Comparison of ENCODE assay signal across 31 cellular contexts in the genomic region with DNA sequence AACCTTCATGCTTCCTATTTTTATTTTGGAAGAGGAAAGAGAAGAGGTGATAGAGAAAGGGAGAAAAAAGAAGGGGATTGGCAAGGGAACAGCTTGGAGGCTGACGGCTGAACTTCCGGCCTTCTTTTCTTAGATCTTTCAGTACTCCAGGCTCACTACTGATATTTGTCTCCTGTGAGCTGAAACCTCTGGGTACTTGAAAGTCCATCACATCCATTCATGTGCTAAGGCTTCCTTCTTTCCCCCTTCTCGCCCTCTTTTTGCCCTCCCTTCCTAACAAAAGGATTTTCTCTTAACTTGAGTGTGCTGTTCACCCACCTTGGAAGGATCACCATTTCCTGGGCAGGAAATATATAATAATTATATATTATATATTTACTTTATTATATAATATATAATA.
"Had no signal": no experiment of that assay in that cellular context is flagged by ENCODE, and none has a peak within 500 bp of the region (broad histone marks: within the 10 kb centered on the region; RNA-seq: fewer than 3 reads in every experiment).

No MANE protein-coding gene starts in this region.

- H3K27me3 ChIP-seq: brain microvascular endothelial cell, cardiac muscle cell, MG63 had no signal

- H3K27ac ChIP-seq: brain microvascular endothelial cell, cardiac muscle cell, SK-N-MC had no signal

- H3K36me3 ChIP-seq: brain microvascular endothelial cell, cardiac muscle cell, MG63 had no signal

- H3K4me3 ChIP-seq: cardiac muscle cell, MG63, SK-N-MC had no signal

- ATAC-seq: activated naive CD4-positive, alpha-beta T cell treated with anti-CD3 and anti-CD28 coated beads, Interleukin-2, amount 50 U/mL, for 72 hours; activated naive CD8-positive, alpha-beta T cell treated with anti-CD3 and anti-CD28 coated beads, Interleukin-2, amount 50 U/mL, for 24 hours; activated T-cell treated with anti-CD3 and anti-CD28 coated beads, Interleukin-2, amount 50 U/mL, for 4 hours; Panc1; Right ventricle myocardium inferior; T-cell had no signal

- DNase-seq: activated CD4-positive, alpha-beta memory T cell treated with anti-CD3 and anti-CD28 coated beads for 36 hours; activated CD4-positive, alpha-beta T cell treated with anti-CD3 and anti-CD28 coated beads, Interleukin-2, amount 10 ng/mL, durations not matched to agents 7 days and 5 days; activated CD4-positive, CD25-positive, alpha-beta regulatory T cell; activated CD8-positive, alpha-beta memory T cell treated with anti-CD3 and anti-CD28 coated beads for 24 hours; activated effector memory CD4-positive, alpha-beta T cell treated with anti-CD3 and anti-CD28 coated beads, Interleukin-2, amount 50 U/mL, for 16 hours; activated naive CD4-positive, alpha-beta T cell treated with Interleukin-2 at 50 U/mL for 16 hours; activated naive CD8-positive, alpha-beta T cell treated with anti-CD3 and anti-CD28 coated beads, Interleukin-2, amount 50 U/mL, for 24 hours; activated T-cell treated with anti-CD3 and anti-CD28 coated beads, Interleukin-2, amount 50 U/mL, for 4 hours; amygdala; brain microvascular endothelial cell; MG63; MV-4-11; NCI-H1092 treated with DMSO at 0.1 percent for 48 hours; NCI-H1417 treated with DMSO at 0.1 percent for 48 hours; NCI-H1694; NCI-H2029; NCI-H2107; NCI-H2227 treated with DMSO at 0.1 percent for 48 hours; NCI-H446 treated with DMSO at 0.1 percent for 48 hours; NCI-H524 treated with DMSO at 0.1 percent for 48 hours; NCI-H82; OCI-M1; RPMI8226; T-cell; T-helper 2 cell; T1000 had no signal

- H3K9me3 ChIP-seq: MG63 had no signal
